In genomic region chr16:31350275-31351005, GRCh38 we compare ENCODE assay signal across 17 cellular contexts. TPM values are rescaled to one million over a fixed set of nuclear protein-coding genes. Genes with fewer than 3 reads are reported as not detected.
DNase-seq lines count a peak whose midpoint lies in the region; ATAC-seq, FAIRE-seq and TF ChIP-seq lines count a peak whose summit lies in the region.
"Had no signal": no experiment of that assay in that cellular context is flagged by ENCODE, and none has a peak within 500 bp of the region (broad histone marks: within the 10 kb centered on the region; RNA-seq: fewer than 3 reads in every experiment).

No MANE protein-coding gene starts in this region.

- H3K4me2 ChIP-seq in HepG2 (ENCODE audit: low read depth, low read length) = no peak overlapping the region

- no peak overlapping the region for H3K27ac Mint-ChIP-seq in endodermal cell
- no peak overlapping the region for H3K27ac Mint-ChIP-seq in T-helper 17 cell
- H3K27ac Mint-ChIP-seq: activated naive CD8-positive, alpha-beta T cell had no signal

- H4K20me1 ChIP-seq in HepG2 (ENCODE audit: insufficient read depth, low read length) = no peaks in the 10 kb centered on the region

- no peak for TF ChIP-seq RAD21 in HepG2 (CRISPR knock-in tag; IDR thresholded peaks at IDR 0.05)

- no peak for TF ChIP-seq POLR2A in HepG2 (IDR thresholded peaks at IDR 0.05; ENCODE audit: insufficient read depth in 1 of 2, low read depth in 2 of 2, low read length in 2 of 2)
- peak in 1 of 4 donors; percentile 74 for TF ChIP-seq POLR2A in upper lobe of left lung (IDR thresholded peaks at IDR 0.05)

- H3K4me1 Mint-ChIP-seq in endodermal cell (no peaks in the 10 kb centered on the region), T-helper 17 cell (peaks cover 18% of the 10 kb centered on the region)

- no peak overlapping the region for H2AFZ ChIP-seq in HepG2 (ENCODE audit: low read length)

- no peak overlapping the region for H3K27ac ChIP-seq in HepG2 (ENCODE audit: extremely low read length, insufficient read depth, low read length)
- H3K27ac ChIP-seq in upper lobe of left lung = peak overlapping the region in 3 of 4 donors; percentile 85 to 90 (median 86)
- no peak overlapping the region for H3K27ac ChIP-seq in endodermal cell (ENCODE audit: low read depth, low read length)
- H3K27ac ChIP-seq: esophagus muscularis mucosa, ovary, uterus had no signal

- no peak for DNase-seq in left ventricle myocardium superior
- no peak for DNase-seq in cardiac septum (ENCODE audit: low spot score)
- peak; percentile 40 for DNase-seq in UCSD-AML1 (lab: John Stamatoyannopoulos, UW; ENCODE audit: unreplicated experiment)
- no peak for DNase-seq in HepG2 (ENCODE audit: low spot score)
- peak in 1 of 2 donors; percentile 75 for DNase-seq in upper lobe of left lung
- no peak for DNase-seq in endodermal cell
- no peak for DNase-seq in NCI-H774 (lab: John Stamatoyannopoulos, UW)
- no peak for DNase-seq in T-helper 17 cell
- DNase-seq: mammary epithelial cell, NCI-H2171 treated with DMSO at 0.1 percent for 48 hours, OCI-M1, ovary, uterus had no signal

- peaks cover 7 to 36% of the 10 kb centered on the region in 2 experiments; a peak in 4 of 5 replicates for H3K27me3 ChIP-seq in HepG2 (ENCODE audit: control insufficient read depth in 1 of 2, insufficient read depth in 2 of 2, low read length in 2 of 2)
- H3K27me3 ChIP-seq in upper lobe of left lung = no peaks in the 10 kb centered on the region
- H3K27me3 ChIP-seq in endodermal cell (ENCODE audit: control insufficient read depth, insufficient read depth, low read length, poor library complexity, severe bottlenecking) = peaks cover 4% of the 10 kb centered on the region
- H3K27me3 ChIP-seq: ovary, uterus had no signal

- H3K4me1 ChIP-seq in HepG2 (ENCODE audit: insufficient read depth, low read length) = no peaks in the 10 kb centered on the region
- no peaks in the 10 kb centered on the region for H3K4me1 ChIP-seq in upper lobe of left lung
- H3K4me1 ChIP-seq in endodermal cell (ENCODE audit: control insufficient read depth, insufficient read depth, low read length) = no peaks in the 10 kb centered on the region
- H3K4me1 ChIP-seq: esophagus muscularis mucosa, uterus had no signal

- no peak overlapping the region for H3K4me3 ChIP-seq in HepG2 (replicated peaks in 1 of 3; ENCODE audit: insufficient read depth in 1 of 3, low read depth in 2 of 3, low read length in 3 of 3)
- H3K4me3 ChIP-seq in upper lobe of left lung = no peak overlapping the region
- no peak overlapping the region for H3K4me3 ChIP-seq in endodermal cell (ENCODE audit: low read length)
- H3K4me3 ChIP-seq: esophagus muscularis mucosa, ovary, uterus had no signal

- CTCF ChIA-PET in HepG2 (lab: Yijun Ruan, JAX; ENCODE audit: low intra/inter-chr PET ratio, low total read pairs) = no interaction called here

- no peaks in the 10 kb centered on the region for H3K9me3 Mint-ChIP-seq in endodermal cell

- no TSS peak for BruUV-seq in HepG2 (replicated peaks; lab: Mats Ljungman, UMichigan)

- no peaks in the 10 kb centered on the region for H3K36me3 Mint-ChIP-seq in endodermal cell (ENCODE audit: low read depth)
- H3K36me3 Mint-ChIP-seq in T-helper 17 cell (ENCODE audit: low read depth) = peaks cover 8% of the 10 kb centered on the region
- H3K36me3 Mint-ChIP-seq: activated naive CD8-positive, alpha-beta T cell had no signal

- H3K9me3 ChIP-seq in HepG2 (ENCODE audit: low read length) = no peaks in the 10 kb centered on the region
- H3K9me3 ChIP-seq in upper lobe of left lung = no peaks in the 10 kb centered on the region
- no peaks in the 10 kb centered on the region for H3K9me3 ChIP-seq in endodermal cell (ENCODE audit: control insufficient read depth, low read length)
- no peaks in the 10 kb centered on the region for H3K9me3 ChIP-seq in T-helper 17 cell (ENCODE audit: control insufficient read depth, low read length, poor library complexity, severe bottlenecking)
- H3K9me3 ChIP-seq: esophagus muscularis mucosa, ovary, uterus had no signal

- intact Hi-C loops in left ventricle myocardium superior (cut with micrococcal nuclease) = no loop called here
- intact Hi-C loops in cardiac septum (cut with DNase I) = no loop called here
- intact Hi-C loops in HepG2 (cut with micrococcal nuclease; ENCODE audit: unreplicated experiment) = no loop called here

- no peaks in the 10 kb centered on the region for H3K36me3 ChIP-seq in HepG2 (replicated peaks in 1 of 2; ENCODE audit: control insufficient read depth in 1 of 2, insufficient read depth in 2 of 2, low read length in 2 of 2)
- no peaks in the 10 kb centered on the region for H3K36me3 ChIP-seq in upper lobe of left lung
- H3K36me3 ChIP-seq in endodermal cell (ENCODE audit: control insufficient read depth, insufficient read depth, low read length) = no peaks in the 10 kb centered on the region
- H3K36me3 ChIP-seq: esophagus muscularis mucosa, ovary, uterus had no signal

- no peaks in the 10 kb centered on the region for H3K79me2 ChIP-seq in HepG2 (ENCODE audit: insufficient read depth, low read length)

- no peak for FAIRE-seq in HepG2 (lab: Jason Lieb, UNC)

- POLR2A ChIA-PET in HepG2 (lab: Yijun Ruan, JAX) = no interaction called here

- H3K4me3 Mint-ChIP-seq in endodermal cell (no peak overlapping the region), T-helper 17 cell (no peak overlapping the region)
- H3K4me3 Mint-ChIP-seq: activated naive CD8-positive, alpha-beta T cell had no signal

- H3K9ac ChIP-seq in HepG2 (ENCODE audit: insufficient read depth, low read depth, low read length) (no peak overlapping the region), endodermal cell (ENCODE audit: extremely low read depth, low read length, poor library complexity, severe bottlenecking) (no peak overlapping the region)

- TF ChIP-seq CTCF in HepG2 (CRISPR knock-in tag; IDR thresholded peaks at IDR 0.05) (no peak), upper lobe of left lung (IDR thresholded peaks at IDR 0.05) (no peak), endodermal cell (conservative IDR thresholded peaks at IDR 0.05) (no peak)

- in situ Hi-C loops in HepG2 (cut with HindIII; ENCODE audit: extremely low pct_ligation_motif_present, low pct_unique_long_range_greater_than_20kb) = no loop called here

- TF ChIP-seq EP300 in HepG2 (IDR thresholded peaks at IDR 0.05; ENCODE audit: low read depth in 2 of 2, low read length in 2 of 2) (no peak), HepG2 (CRISPR knock-in tag; IDR thresholded peaks at IDR 0.05; ENCODE audit: borderline replicate concordance) (no peak), upper lobe of left lung (IDR thresholded peaks at IDR 0.05) (peak in 2 of 4 donors; percentile 47 to 51)

- H3K27me3 Mint-ChIP-seq in endodermal cell (ENCODE audit: insufficient read depth) = peaks cover 15% of the 10 kb centered on the region
- peaks cover 19% of the 10 kb centered on the region for H3K27me3 Mint-ChIP-seq in T-helper 17 cell
- H3K27me3 Mint-ChIP-seq: activated naive CD8-positive, alpha-beta T cell had no signal

- ATAC-seq in left ventricle myocardium superior = peak; percentile 27
- ATAC-seq in HepG2 = no peak
- ATAC-seq in upper lobe of left lung (ENCODE audit: low FRiP score in 2 of 2) = peak in 1 of 2 donors; percentile 48
- no peak for ATAC-seq in T-helper 17 cell

- WGBS in HepG2 (ENCODE audit: low lambda C conversion rate) = 24% methylated on average over 12 of the region's 12 CpGs
- 75 to 82% methylated on average over 12 of the region's 12 CpGs for WGBS in upper lobe of left lung, 2 donors
- WGBS in endodermal cell (ENCODE audit: insufficient coverage in 1 of 2, insufficient read length in 1 of 2), 2 experiments = 81 to 84% methylated on average over 10 to 12 of the region's 12 CpGs

RNA-seq across cellular contexts. Expression of gene ITGAX, which starts 4.5 kb away (rescaled TPM):
- total RNA-seq in left ventricle myocardium superior (3.2 TPM), cardiac septum (5.9 TPM), HepG2 (2016; rRNA removed; fragmentation: Illumina TruSeq; extraction: Trizol) (not detected in 2 replicates), upper lobe of left lung (100 to 1,000 TPM in 4 of 6 donors, 10 to 100 TPM in 2; 24.0 to 318 (median 134) TPM), endodermal cell (under 1 TPM in 1 of 2 donors, not detected in 1; 0.22 TPM), T-helper 17 cell (10 to 100 TPM in 1 of 2 donors, 1 to 10 TPM in 1; 4.6 to 16.0 TPM)
- total RNA-seq in HepG2 (2016; cell fraction: cytosol; rRNA removed; fragmentation: Illumina TruSeq; extraction: Trizol; ENCODE audit: low read depth) = 0.18 TPM in 1 of 2 replicates, not detected in the other
- not detected in 2 replicates for total RNA-seq in HepG2 (2016; cell fraction: insoluble cytoplasmic fraction; rRNA removed; fragmentation: Illumina TruSeq; extraction: Trizol)
- total RNA-seq in HepG2 (2016; cell fraction: membrane; rRNA removed; fragmentation: Illumina TruSeq; extraction: Trizol) = not detected in 2 replicates
- total RNA-seq in HepG2 (2016; cell fraction: nucleus; rRNA removed; fragmentation: Illumina TruSeq; extraction: Trizol) = not detected in 2 replicates
- 0.32 and 0.42 TPM in 2 replicates for polyA plus RNA-seq in HepG2 (2011; rRNA removed)
- 0.12 and 0.23 TPM in 2 replicates for polyA plus RNA-seq in HepG2 (2011; cell fraction: cytosol; rRNA removed)
- polyA plus RNA-seq in HepG2 (2011; cell fraction: nucleus; rRNA removed) = 1.00 and 1.2 TPM in 2 replicates
- polyA plus RNA-seq in HepG2 (2012) = 0.07 and 0.17 TPM in 2 replicates
- polyA plus RNA-seq in HepG2 (2016; cell fraction: cytosol; fragmentation: Illumina TruSeq; extraction: Trizol; ENCODE audit: low read depth) = not detected in 2 replicates
- polyA plus RNA-seq in HepG2 (2016; cell fraction: insoluble cytoplasmic fraction; fragmentation: Illumina TruSeq; extraction: Trizol; ENCODE audit: low read depth) = not detected in 2 replicates
- not detected in 2 replicates for polyA plus RNA-seq in HepG2 (2016; cell fraction: membrane; fragmentation: Illumina TruSeq; extraction: Trizol; ENCODE audit: low read depth)
- not detected in 2 replicates for polyA plus RNA-seq in HepG2 (2016; cell fraction: nucleus; fragmentation: Illumina TruSeq; extraction: Trizol; ENCODE audit: insufficient read depth, low read depth)
- 0.05 and 0.28 TPM in 2 replicates for polyA minus RNA-seq in HepG2 (2011; rRNA and poly(A)+ RNA removed; ENCODE audit: low replicate concordance)
- polyA minus RNA-seq in HepG2 (2011; cell fraction: cytosol; rRNA and poly(A)+ RNA removed) = 0.30 TPM in 1 of 2 replicates, not detected in the other
- 0.13 and 0.37 TPM in 2 replicates for polyA minus RNA-seq in HepG2 (2011; cell fraction: nucleus; rRNA and poly(A)+ RNA removed)
- polyA plus RNA-seq in endodermal cell (2013, experiment 1 of 2) = not detected
- polyA plus RNA-seq in endodermal cell (2013, experiment 2 of 2) = not detected
- total RNA-seq: chondrocyte had no signal

RNA-seq across cellular contexts. Expression of gene ITGAD, which starts 42.7 kb away (rescaled TPM):
- total RNA-seq in left ventricle myocardium superior (not detected), cardiac septum (not detected), HepG2 (2016; rRNA removed; fragmentation: Illumina TruSeq; extraction: Trizol) (not detected in 2 replicates), upper lobe of left lung (under 1 TPM in 3 of 6 donors, not detected in 3; 0.15 to 0.69 (median 0.52) TPM), endodermal cell (not detected), T-helper 17 cell (not detected)
- not detected in 2 replicates for total RNA-seq in HepG2 (2016; cell fraction: cytosol; rRNA removed; fragmentation: Illumina TruSeq; extraction: Trizol; ENCODE audit: low read depth)
- not detected in 2 replicates for total RNA-seq in HepG2 (2016; cell fraction: insoluble cytoplasmic fraction; rRNA removed; fragmentation: Illumina TruSeq; extraction: Trizol)
- total RNA-seq in HepG2 (2016; cell fraction: membrane; rRNA removed; fragmentation: Illumina TruSeq; extraction: Trizol) = not detected in 2 replicates
- total RNA-seq in HepG2 (2016; cell fraction: nucleus; rRNA removed; fragmentation: Illumina TruSeq; extraction: Trizol) = not detected in 2 replicates
- polyA plus RNA-seq in HepG2 (2011; rRNA removed) = not detected in 2 replicates
- not detected in 2 replicates for polyA plus RNA-seq in HepG2 (2011; cell fraction: cytosol; rRNA removed)
- polyA plus RNA-seq in HepG2 (2011; cell fraction: nucleus; rRNA removed) = not detected in 2 replicates
- polyA plus RNA-seq in HepG2 (2012) = not detected in 2 replicates
- not detected in 2 replicates for polyA plus RNA-seq in HepG2 (2016; cell fraction: cytosol; fragmentation: Illumina TruSeq; extraction: Trizol; ENCODE audit: low read depth)
- not detected in 2 replicates for polyA plus RNA-seq in HepG2 (2016; cell fraction: insoluble cytoplasmic fraction; fragmentation: Illumina TruSeq; extraction: Trizol; ENCODE audit: low read depth)
- not detected in 2 replicates for polyA plus RNA-seq in HepG2 (2016; cell fraction: membrane; fragmentation: Illumina TruSeq; extraction: Trizol; ENCODE audit: low read depth)
- not detected in 2 replicates for polyA plus RNA-seq in HepG2 (2016; cell fraction: nucleus; fragmentation: Illumina TruSeq; extraction: Trizol; ENCODE audit: insufficient read depth, low read depth)
- polyA minus RNA-seq in HepG2 (2011; rRNA and poly(A)+ RNA removed; ENCODE audit: low replicate concordance) = not detected in 2 replicates
- polyA minus RNA-seq in HepG2 (2011; cell fraction: cytosol; rRNA and poly(A)+ RNA removed) = not detected in 2 replicates
- not detected in 2 replicates for polyA minus RNA-seq in HepG2 (2011; cell fraction: nucleus; rRNA and poly(A)+ RNA removed)
- not detected for polyA plus RNA-seq in endodermal cell (2013, experiment 1 of 2)
- not detected for polyA plus RNA-seq in endodermal cell (2013, experiment 2 of 2)
- total RNA-seq: chondrocyte; mammary epithelial cell; T-helper 1 cell treated with Interleukin-12 subunit alpha and Interleukin-12 subunit beta and Interleukin-4 antibody, amounts not matched to agents 30 ng/mL and 1 ng/mL, for 36 hours had no signal
- polyA plus RNA-seq: mammary epithelial cell had no signal

Comparison
In these comparisons a context has a peak if more than half of its experiments do, and no peak if none do; other contexts are left out.
1. H3K27ac ChIP-seq: peak in upper lobe of left lung (3 of 4); none in HepG2 (single experiment) and endodermal cell (single experiment).